ENCODE assay signal across 18 cellular contexts in the genomic region with DNA sequence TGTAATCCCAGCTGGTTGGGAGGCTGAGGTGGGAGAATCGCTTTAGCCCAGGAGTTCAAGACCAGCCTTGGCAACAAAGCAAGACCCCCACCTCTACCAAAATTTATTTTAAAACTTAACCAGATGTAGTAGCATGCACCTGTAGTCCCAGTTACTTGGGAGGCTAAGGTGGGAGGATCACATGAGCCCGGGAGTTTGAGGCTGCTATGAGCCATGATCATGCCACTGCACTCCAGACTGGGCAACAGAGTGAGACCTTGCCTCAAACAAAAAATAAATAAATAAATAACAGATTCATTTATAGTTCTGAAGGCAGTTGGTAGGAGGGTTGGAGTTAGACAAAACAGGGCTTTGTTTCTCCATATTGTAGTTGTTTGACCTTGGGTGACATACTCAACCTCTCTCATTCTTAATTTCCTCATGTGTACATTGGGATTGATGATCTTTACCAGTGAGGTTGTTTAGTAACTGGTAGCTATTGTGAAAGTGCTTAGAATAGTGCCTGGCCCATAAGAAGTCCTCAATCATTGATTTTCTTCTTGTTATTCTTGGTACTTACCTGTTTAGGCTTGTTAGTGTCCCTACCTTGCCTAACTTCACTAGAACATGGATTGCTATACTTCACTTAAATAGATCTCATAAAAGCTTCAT.
"Had no signal": no experiment of that assay in that cellular context is flagged by ENCODE, and none has a peak within 500 bp of the region (broad histone marks: within the 10 kb centered on the region; RNA-seq: fewer than 3 reads in every experiment).

No MANE protein-coding gene starts in this region.

- H3K27me3 ChIP-seq: foreskin keratinocyte, right atrium auricular region, suprapubic skin, thyroid gland had no signal

- FAIRE-seq: endometrium, small intestine, urothelium cell line had no signal

- H3K27me3 Mint-ChIP-seq: type B pancreatic cell had no signal

- ATAC-seq: natural killer cell; stimulated activated effector memory CD8-positive, alpha-beta T cell treated with anti-CD3 and anti-CD28 coated beads, Interleukin-12 subunit alpha, Interleukin-12 subunit beta, amount 100 ng/mL, for 72 hours; stimulated activated naive CD8-positive, alpha-beta T cell treated with anti-CD3 and anti-CD28 coated beads, Interleukin-15, Interleukin-2, amounts not matched to agents 100 U/mL and 50 U/mL, for 24 hours had no signal

- H3K9me3 Mint-ChIP-seq: natural killer cell; neural crest cell; stimulated activated effector memory CD8-positive, alpha-beta T cell treated with anti-CD3 and anti-CD28 coated beads, Interleukin-12 subunit alpha, Interleukin-12 subunit beta, amount 100 ng/mL, for 72 hours had no signal

- H3K4me3 Mint-ChIP-seq: natural killer cell; neural crest cell; stimulated activated effector memory CD8-positive, alpha-beta T cell treated with anti-CD3 and anti-CD28 coated beads, Interleukin-12 subunit alpha, Interleukin-12 subunit beta, amount 100 ng/mL, for 72 hours; type B pancreatic cell had no signal

- H3K4me1 Mint-ChIP-seq: natural killer cell; neural crest cell; stimulated activated effector memory CD8-positive, alpha-beta T cell treated with anti-CD3 and anti-CD28 coated beads, Interleukin-12 subunit alpha, Interleukin-12 subunit beta, amount 100 ng/mL, for 72 hours had no signal

- H3K9me3 ChIP-seq: right atrium auricular region, suprapubic skin, thyroid gland had no signal

- H3K4me3 ChIP-seq: right atrium auricular region, suprapubic skin, thyroid gland had no signal

- DNase-seq: effector memory CD4-positive, alpha-beta T cell; head of caudate nucleus; hippocampal formation; kidney glomerular epithelial cell; natural killer cell; posterior cingulate gyrus; small intestine; stimulated activated CD4-positive, alpha-beta T cell treated with anti-CD3 and anti-CD28 coated beads, Interleukin-12 subunit alpha, Interleukin-12 subunit beta, amount 100 ng/mL, for 4 hours; stimulated activated naive CD8-positive, alpha-beta T cell treated with anti-CD3 and anti-CD28 coated beads, Interleukin-15, Interleukin-2, amounts not matched to agents 100 U/mL and 50 U/mL, for 24 hours; thyroid gland had no signal

- H3K27ac Mint-ChIP-seq: stimulated activated effector memory CD8-positive, alpha-beta T cell treated with anti-CD3 and anti-CD28 coated beads, Interleukin-12 subunit alpha, Interleukin-12 subunit beta, amount 100 ng/mL, for 72 hours; type B pancreatic cell had no signal
